ENCODE assay signal across 10 cellular contexts in the genomic region with DNA sequence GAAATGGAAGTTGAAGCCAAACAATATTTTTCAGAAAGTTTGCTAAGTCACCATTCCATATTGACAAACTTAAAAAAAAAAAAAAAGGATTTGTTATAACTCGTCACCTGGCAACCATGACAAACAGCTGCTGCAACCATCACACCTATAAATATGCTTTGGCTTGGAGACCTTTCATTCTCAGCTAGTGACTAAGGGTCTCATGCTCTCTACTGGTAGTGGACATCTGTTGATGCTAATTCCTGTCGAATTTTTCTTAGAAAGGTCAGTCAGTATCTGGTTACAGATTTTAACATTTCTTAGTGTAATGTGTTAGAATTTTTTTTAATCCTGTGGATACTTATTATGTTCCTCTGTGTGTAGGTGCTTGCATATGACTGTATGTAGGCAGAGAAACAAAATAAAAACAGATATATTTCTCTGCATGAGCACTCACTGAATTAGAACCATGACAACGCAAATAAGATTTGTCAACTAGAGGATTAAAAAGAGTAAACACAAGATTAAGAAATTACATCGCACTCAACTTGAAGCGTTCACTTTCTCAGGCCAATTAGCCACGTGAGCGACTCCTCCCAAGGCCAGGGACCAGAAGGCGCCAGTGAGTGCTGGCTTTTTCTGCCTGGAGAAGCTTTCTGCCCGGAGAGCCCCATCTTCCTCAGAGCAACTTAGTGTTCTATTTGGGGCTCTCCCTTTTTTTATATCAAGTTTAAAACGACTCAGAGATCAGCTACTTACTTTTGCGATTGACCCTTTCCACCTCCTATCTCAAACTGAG. TPM values are rescaled to one million over a fixed set of nuclear protein-coding genes. Genes with fewer than 3 reads are reported as not detected.
A peak's percentile ranks its signal among the peaks of the same experiment; 100 is the strongest.
DNase-seq lines count a peak whose midpoint lies in the region; ATAC-seq and TF ChIP-seq lines count a peak whose summit lies in the region.
"Had no signal": no experiment of that assay in that cellular context is flagged by ENCODE, and none has a peak within 500 bp of the region (broad histone marks: within the 10 kb centered on the region; RNA-seq: fewer than 3 reads in every experiment).

No MANE protein-coding gene starts in this region.

- H2AK9ac ChIP-seq in IMR-90 (replicated peaks; ENCODE audit: low read depth, low read length, poor library complexity): no peak overlapping the region

- H3K23ac ChIP-seq in IMR-90 (ENCODE audit: low read depth, low read length): no peak overlapping the region
- no peak overlapping the region for H3K23ac ChIP-seq in mesendoderm (ENCODE audit: low read length)

- H3K27ac ChIP-seq in IMR-90 (ENCODE audit: insufficient read depth, low read length) (no peak overlapping the region), mesendoderm (ENCODE audit: low read depth, low read length) (no peak overlapping the region)

- in situ Hi-C loops in IMR-90 (cut with MboI; ENCODE audit: low sequenced_read_pairs): loop anchor here (25.0 kb wide), 1 partner anchor 1820 kb away; no protein-coding TSS in a partner anchor

- H3K79me1 ChIP-seq in IMR-90 (ENCODE audit: low read depth in 1 of 2, low read length in 2 of 2) (no peaks in the 10 kb centered on the region), mesendoderm (ENCODE audit: low read length) (no peaks in the 10 kb centered on the region)

- H2BK5ac ChIP-seq in IMR-90 (ENCODE audit: low read depth, low read length, poor library complexity, severe bottlenecking): no peak overlapping the region
- H2BK5ac ChIP-seq in mesendoderm (ENCODE audit: low read length): no peak overlapping the region

- H4K5ac ChIP-seq in IMR-90 (ENCODE audit: low read depth, low read length): no peak overlapping the region
- H4K5ac ChIP-seq in mesendoderm (ENCODE audit: low read length): no peak overlapping the region

- no peaks in the 10 kb centered on the region for H3K9me1 ChIP-seq in IMR-90 (ENCODE audit: insufficient read depth, low read length)

- no TSS peak for BruUV-seq in IMR-90 (replicated peaks; lab: Mats Ljungman, UMichigan)

- intact Hi-C loops in IMR-90 (cut with micrococcal nuclease): no loop called here

- peaks cover 3% of the 10 kb centered on the region; the same call in 1 of the 2 replicates for H3K9me3 ChIP-seq in IMR-90 (ENCODE audit: control insufficient read depth, insufficient read depth, low read length)

- no peak overlapping the region for H4K91ac ChIP-seq in IMR-90 (ENCODE audit: insufficient read depth, low read depth, low read length)

- no peaks in the 10 kb centered on the region for H4K20me1 ChIP-seq in IMR-90 (ENCODE audit: insufficient read depth, low read length)

- H3K9ac ChIP-seq in IMR-90 (ENCODE audit: low read depth, low read length) (no peak overlapping the region), mesendoderm (ENCODE audit: low read length) (no peak overlapping the region)

- ATAC-seq in IMR-90 (ENCODE audit: low read depth) (no peak), GM21367 (IDR thresholded peaks at IDR 0.05; ENCODE audit: unreplicated experiment) (no peak), HG02884 (IDR thresholded peaks at IDR 0.05; ENCODE audit: unreplicated experiment) (no peak)

- H3K14ac ChIP-seq in IMR-90 (replicated peaks; ENCODE audit: low read depth, low read length): no peak overlapping the region

- WGBS in IMR-90 (ENCODE audit: extremely low coverage in 2 of 2, insufficient read length in 1 of 2), 2 experiments: 55% methylated on average over 5 of the region's 11 CpGs; no CpG with 5 or more reads in 1 of the 2 experiments
- WGBS in mesendoderm (ENCODE audit: extremely low coverage, insufficient coverage, low lambda C conversion rate): no CpG with 5 or more reads among the region's 11 CpGs

- POLR2A ChIA-PET in IMR-90 (lab: Charles Lee; ENCODE audit: unreplicated experiment): no interaction called here

- peak; percentile 37 for DNase-seq in AG09319 (ENCODE audit: extremely low read depth, low read depth)
- DNase-seq in IMR-90: peak; percentile 58
- peak; percentile 35 to 86 for DNase-seq in cardiac fibroblast (ENCODE audit: low read depth in 2 of 2)
- DNase-seq in mesendoderm: peak; percentile 57
- DNase-seq in NCI-H2196 (lab: John Stamatoyannopoulos, UW; ENCODE audit: unreplicated experiment): no peak
- no peak for DNase-seq in GDM1 (lab: John Stamatoyannopoulos, UW)
- DNase-seq: sigmoid colon, T-helper 2 cell had no signal

- no peak overlapping the region for H2BK15ac ChIP-seq in IMR-90 (ENCODE audit: low read depth, low read length)
- no peak overlapping the region for H2BK15ac ChIP-seq in mesendoderm (replicated peaks; ENCODE audit: low read depth)

- H3K4me1 ChIP-seq in IMR-90 (ENCODE audit: control insufficient read depth, insufficient read depth, low read length) (no peaks in the 10 kb centered on the region), mesendoderm (ENCODE audit: control insufficient read depth, low read depth, low read length) (no peaks in the 10 kb centered on the region)

- no peak overlapping the region for H3K4me2 ChIP-seq in IMR-90 (ENCODE audit: low read depth, low read length)
- no peak overlapping the region for H3K4me2 ChIP-seq in mesendoderm (ENCODE audit: low read length)

- CTCF ChIA-PET in IMR-90 (lab: Yijun Ruan, JAX): interaction anchor here (0.6 kb wide), 1 partner anchor 70 kb away, joined by 4 read pairs; no protein-coding TSS in a partner anchor

- H3K4ac ChIP-seq in IMR-90 (ENCODE audit: low read depth, low read length) (no peak overlapping the region), mesendoderm (ENCODE audit: low read depth, low read length) (no peak overlapping the region)

- no peak for TF ChIP-seq CTCF in AG09319 (IDR thresholded peaks at IDR 0.05; ENCODE audit: low read depth, low read length)
- TF ChIP-seq CTCF in IMR-90 (conservative IDR thresholded peaks at IDR 0.05; ENCODE audit: low read depth, low read length): no peak
- TF ChIP-seq CTCF in cardiac fibroblast (IDR thresholded peaks at IDR 0.05; ENCODE audit: low read depth, low read length): no peak

- no peak for TF ChIP-seq POLR2A in IMR-90 (IDR thresholded peaks at IDR 0.05; ENCODE audit: low read depth, low read length)

- H2BK20ac ChIP-seq in IMR-90 (ENCODE audit: low read depth, low read length): no peak overlapping the region

- H4K8ac ChIP-seq in IMR-90 (ENCODE audit: low read depth in 2 of 2, low read length in 2 of 2) (no peak overlapping the region), mesendoderm (ENCODE audit: low read depth, low read length) (no peak overlapping the region)

- H3K18ac ChIP-seq in IMR-90 (ENCODE audit: low read depth, low read length) (no peak overlapping the region), mesendoderm (ENCODE audit: low read length) (no peak overlapping the region)

- H3K4me3 ChIP-seq in IMR-90 (ENCODE audit: insufficient read depth, low read depth, low read length) (no peak overlapping the region), cardiac fibroblast (replicated peaks in 1 of 2; ENCODE audit: low read depth in 2 of 2, low read length in 2 of 2) (no peak overlapping the region), mesendoderm (ENCODE audit: low read length) (no peak overlapping the region)
- H3K4me3 ChIP-seq: sigmoid colon had no signal

- dilution Hi-C loops in IMR-90 (cut with HindIII; ENCODE audit: low sequenced_read_pairs, unreplicated experiment): no loop called here

- H3K36me3 ChIP-seq in IMR-90 (ENCODE audit: control insufficient read depth, insufficient read depth, low read length): no peaks in the 10 kb centered on the region
- no peaks in the 10 kb centered on the region for H3K36me3 ChIP-seq in mesendoderm (ENCODE audit: control insufficient read depth, insufficient read depth, low read length)
- H3K36me3 ChIP-seq: sigmoid colon had no signal

- TF ChIP-seq RAD21 in IMR-90 (IDR thresholded peaks at IDR 0.05; ENCODE audit: low read length): no peak

- H2BK120ac ChIP-seq in IMR-90 (ENCODE audit: low read depth, low read length): no peak overlapping the region
- H2BK120ac ChIP-seq in mesendoderm (ENCODE audit: low read depth, low read length): no peak overlapping the region

- H3K56ac ChIP-seq in IMR-90 (ENCODE audit: extremely low read depth, insufficient read depth, low read length): no peak overlapping the region
- H3K56ac ChIP-seq in mesendoderm (ENCODE audit: low read length): no peak overlapping the region

- H2AK5ac ChIP-seq in IMR-90 (ENCODE audit: low read depth, low read length) (no peak overlapping the region), mesendoderm (ENCODE audit: low read length) (no peak overlapping the region)

- no peak overlapping the region for H2AFZ ChIP-seq in IMR-90 (replicated peaks; ENCODE audit: low read length, poor library complexity)

- H3K27me3 ChIP-seq in IMR-90 (ENCODE audit: control insufficient read depth, insufficient read depth, low read length): peaks cover 20% of the 10 kb centered on the region
- no peaks in the 10 kb centered on the region for H3K27me3 ChIP-seq in mesendoderm (ENCODE audit: insufficient read depth, low read length, poor library complexity)
- H3K27me3 ChIP-seq: sigmoid colon had no signal

- H3K79me2 ChIP-seq in mesendoderm (ENCODE audit: control insufficient read depth, insufficient read depth, low read length): no peaks in the 10 kb centered on the region

TF ChIP-seq in IMR-90, 13 proteins besides CTCF, POLR2A, EP300 and RAD21:
- TF ChIP-seq RFX5 (IDR thresholded peaks at IDR 0.05; ENCODE audit: low read depth, low read length) (no peak), RCOR1 (IDR thresholded peaks at IDR 0.05; ENCODE audit: insufficient replicate concordance, low read length) (no peak)

RNA-seq across cellular contexts. Expression of a gene that starts 27.0 kb away (rescaled TPM):
- 49.3 and 66.4 TPM in 2 replicates for total RNA-seq in IMR-90 (2012; rRNA removed)
- polyA plus RNA-seq in IMR-90 (2012; rRNA removed): 19.5 and 22.1 TPM in 2 replicates
- polyA plus RNA-seq in IMR-90 (2012; cell fraction: cytosol; rRNA removed): 17.2 and 22.4 TPM in 2 replicates
- polyA plus RNA-seq in IMR-90 (2012; cell fraction: nucleus; rRNA removed; ENCODE audit: low replicate concordance): 11.5 and 12.6 TPM in 2 replicates
- 45.3 TPM for polyA plus RNA-seq in mesendoderm (2013, experiment 1 of 2)
- 47.1 TPM for polyA plus RNA-seq in mesendoderm (2013, experiment 2 of 2)

Comparison
In these comparisons a context has a peak if more than half of its experiments do, and no peak if none do; other contexts are left out.
1. DNase-seq: peak in AG09319 (single experiment), IMR-90 (single experiment), cardiac fibroblast (2 of 2) and mesendoderm (single experiment); none in NCI-H2196 (single experiment) and GDM1 (single experiment).